In the genomic region with DNA sequence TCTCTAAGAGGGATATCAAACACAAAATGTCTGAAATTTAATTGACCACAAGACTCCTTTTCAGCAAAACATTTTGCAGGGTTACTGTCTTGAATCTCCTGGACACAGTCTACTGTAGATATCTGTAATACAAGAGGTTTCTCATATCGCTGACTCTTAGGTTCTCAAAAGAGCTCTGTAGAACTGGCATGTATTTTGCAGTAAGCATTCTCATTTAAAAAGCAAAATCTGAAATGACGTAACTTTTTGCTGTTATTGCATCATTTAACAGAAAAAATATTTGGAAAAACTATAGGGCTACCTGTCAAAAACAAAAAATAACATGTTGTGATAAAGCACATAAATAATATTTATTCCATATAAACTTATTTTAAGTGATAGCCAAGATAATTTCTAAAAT, we compare ENCODE assay signal across 18 cellular contexts.
DNase-seq lines count a peak whose midpoint lies in the region; ATAC-seq and TF ChIP-seq lines count a peak whose summit lies in the region.
"Had no signal": no experiment of that assay in that cellular context is flagged by ENCODE, and none has a peak within 500 bp of the region (broad histone marks: within the 10 kb centered on the region; RNA-seq: fewer than 3 reads in every experiment).

No MANE protein-coding gene starts in this region.

- H3K4me3 ChIP-seq in fibroblast of pulmonary artery (replicated peaks; ENCODE audit: low read depth, low read length) (no peak overlapping the region), mucosa of descending colon (no peak overlapping the region)
- H3K4me3 ChIP-seq: GM12878, SJCRH30 had no signal

- H3K36me3 ChIP-seq in mucosa of descending colon (ENCODE audit: low read depth), result peaks cover 4% of the 10 kb centered on the region

- no peak for TF ChIP-seq CTCF in 22Rv1 (IDR thresholded peaks at IDR 0.05)
- TF ChIP-seq CTCF in VCaP (conservative IDR thresholded peaks at IDR 0.05), result no peak
- no peak for TF ChIP-seq CTCF in fibroblast of pulmonary artery (IDR thresholded peaks at IDR 0.05; ENCODE audit: low read length, missing control alignments)
- no peak for TF ChIP-seq CTCF in mucosa of descending colon (IDR thresholded peaks at IDR 0.05)

- intact Hi-C loops in mucosa of descending colon (cut with DNase I, micrococcal nuclease), result no loop called here
- intact Hi-C loops in cardiac septum (cut with DNase I), result no loop called here

- no peaks in the 10 kb centered on the region for H3K4me1 ChIP-seq in mucosa of descending colon (ENCODE audit: low read depth)

- peak overlapping the region; percentile 41 for H3K27ac ChIP-seq in 22Rv1
- H3K27ac ChIP-seq in VCaP, result peak overlapping the region; percentile 26
- H3K27ac ChIP-seq: SJCRH30 had no signal

- no peak for TF ChIP-seq RAD21 in Ishikawa (IDR thresholded peaks at IDR 0.05; ENCODE audit: low read depth)

- no peak for TF ChIP-seq EP300 in Ishikawa (IDR thresholded peaks at IDR 0.05; ENCODE audit: borderline replicate concordance)

- DNase-seq in fibroblast of pulmonary artery (ENCODE audit: low read depth) (peak; percentile 28), NCI-H2196 treated with DMSO at 0.1 percent for 48 hours (lab: John Stamatoyannopoulos, UW; ENCODE audit: unreplicated experiment) (no peak), mucosa of descending colon (no peak), cardiac septum (ENCODE audit: low spot score) (no peak)
- DNase-seq: CD4-positive, alpha-beta memory T cell; DMS153; KBM-7; NCI-H1417 treated with DMSO at 0.1 percent for 48 hours; NCI-H1930; NCI-H345; NCI-H524 treated with DMSO at 0.1 percent for 48 hours; SJCRH30; SW 1271 had no signal

- ATAC-seq in mucosa of descending colon (no peak), GM21447 (IDR thresholded peaks at IDR 0.05; ENCODE audit: unreplicated experiment) (no peak)
- ATAC-seq: GM12878 had no signal

- H3K9me3 ChIP-seq in mucosa of descending colon, result no peaks in the 10 kb centered on the region
- H3K9me3 ChIP-seq: SJCRH30 had no signal

TF ChIP-seq in Ishikawa, 13 proteins besides CTCF, POLR2A, EP300 and RAD21:
- TF ChIP-seq CEBPB (IDR thresholded peaks at IDR 0.05), result peak; percentile 60; the same call in 1 of the 2 replicates
- no peak for TF ChIP-seq CREB1 (IDR thresholded peaks at IDR 0.05; ENCODE audit: low read depth)
